11 cellular contexts compared by ENCODE assay signal in genomic region chr4:77092832-77093800, GRCh38. TPM values are rescaled to one million over a fixed set of nuclear protein-coding genes. Genes with fewer than 3 reads are reported as not detected.
DNase-seq lines count a peak whose midpoint lies in the region; ATAC-seq and TF ChIP-seq lines count a peak whose summit lies in the region.
"Had no signal": no experiment of that assay in that cellular context is flagged by ENCODE, and none has a peak within 500 bp of the region (broad histone marks: within the 10 kb centered on the region; RNA-seq: fewer than 3 reads in every experiment).

No MANE protein-coding gene starts in this region.

- peaks cover 10% of the 10 kb centered on the region for H3K4me1 Mint-ChIP-seq in endodermal cell

- 87 to 90% methylated on average over 2 to 4 of the region's 4 CpGs for WGBS in endodermal cell (ENCODE audit: insufficient coverage in 1 of 2, insufficient read length in 1 of 2), 2 experiments

- H3K9ac ChIP-seq in OCI-LY1 (ENCODE audit: low read length) (no peak overlapping the region), endodermal cell (ENCODE audit: extremely low read depth, low read length, poor library complexity, severe bottlenecking) (no peak overlapping the region)

- H3F3A ChIP-seq in OCI-LY1 (ENCODE audit: insufficient read depth, low read length) = no peaks in the 10 kb centered on the region

- CTCF ChIA-PET in HEK293T (lab: Yijun Ruan, JAX) = interaction anchor here (0.9 to 1.2 kb wide), 2 partner anchors 10 to 110 kb away, joined by 3 to 6 read pairs; no protein-coding TSS in a partner anchor

- H3K9me3 ChIP-seq in OCI-LY1 (ENCODE audit: low read length) (no peaks in the 10 kb centered on the region), osteoblast (ENCODE audit: low read depth, low read length) (no peaks in the 10 kb centered on the region), endodermal cell (ENCODE audit: control insufficient read depth, low read length) (peaks cover 3% of the 10 kb centered on the region)
- H3K9me3 ChIP-seq: SJSA1 had no signal

- H3K27ac ChIP-seq in OCI-LY1 (ENCODE audit: low read depth, low read length, poor library complexity, severe bottlenecking) = peak overlapping the region; percentile 9
- peak overlapping the region; percentile 51 for H3K27ac ChIP-seq in osteoblast (ENCODE audit: low read depth, low read length)
- no peak overlapping the region for H3K27ac ChIP-seq in endodermal cell (ENCODE audit: low read depth, low read length)
- H3K27ac ChIP-seq: cardiac muscle cell, SJSA1 had no signal

- ATAC-seq in GM19328 (IDR thresholded peaks at IDR 0.05; ENCODE audit: unreplicated experiment) = no peak

- DNase-seq in GDM1 (lab: John Stamatoyannopoulos, UW) (peak; percentile 57), dermis blood vessel endothelial cell (peak; percentile 67), osteoblast (ENCODE audit: insufficient read length, low spot score, missing footprints) (peak; percentile 54), endodermal cell (no peak), HEK293T (ENCODE audit: extremely low spot score) (no peak), NCI-H524 (lab: John Stamatoyannopoulos, UW) (no peak)
- DNase-seq: NCI-H146 had no signal

- no peak overlapping the region for H3K27ac Mint-ChIP-seq in endodermal cell

- H3K79me2 ChIP-seq in OCI-LY1 (ENCODE audit: insufficient read depth, low read length) = no peaks in the 10 kb centered on the region
- no peaks in the 10 kb centered on the region for H3K79me2 ChIP-seq in osteoblast (ENCODE audit: insufficient read depth, low read length)

- H3K9me2 ChIP-seq in OCI-LY1 (ENCODE audit: low read depth, low read length) = no peaks in the 10 kb centered on the region

- no peaks in the 10 kb centered on the region for H3K27me3 Mint-ChIP-seq in endodermal cell (ENCODE audit: insufficient read depth)

- no peaks in the 10 kb centered on the region for H3K36me3 Mint-ChIP-seq in endodermal cell (ENCODE audit: low read depth)

- H2AFZ ChIP-seq in OCI-LY1 (ENCODE audit: low read length) (no peak overlapping the region), osteoblast (ENCODE audit: low read length) (peak overlapping the region; percentile 60)

- H3K36me3 ChIP-seq in OCI-LY1 (ENCODE audit: insufficient read depth, low read length) (no peaks in the 10 kb centered on the region), osteoblast (ENCODE audit: insufficient read depth, low read length) (no peaks in the 10 kb centered on the region), endodermal cell (ENCODE audit: control insufficient read depth, insufficient read depth, low read length) (no peaks in the 10 kb centered on the region)
- H3K36me3 ChIP-seq: cardiac muscle cell, SJSA1 had no signal

- no peaks in the 10 kb centered on the region for H3K9me3 Mint-ChIP-seq in endodermal cell

- peaks cover 23% of the 10 kb centered on the region for H3K4me1 ChIP-seq in OCI-LY1 (ENCODE audit: insufficient read depth, low read length, severe bottlenecking)
- peaks cover 10% of the 10 kb centered on the region for H3K4me1 ChIP-seq in osteoblast (ENCODE audit: insufficient read depth, low read length)
- peaks cover 2% of the 10 kb centered on the region for H3K4me1 ChIP-seq in endodermal cell (ENCODE audit: control insufficient read depth, insufficient read depth, low read length)

- POLR2A ChIA-PET in HEK293T (lab: Yijun Ruan, JAX) = interaction anchor here (1.1 kb wide), 1 partner anchor 17 kb away, joined by 5 read pairs; the partner anchor contains the start of gene CCNI

- TF ChIP-seq CTCF in OCI-LY1 (IDR thresholded peaks at IDR 0.05; ENCODE audit: low read length) (no peak), osteoblast (IDR thresholded peaks at IDR 0.05; ENCODE audit: extremely low read depth, low read depth, low read length) (no peak), endodermal cell (conservative IDR thresholded peaks at IDR 0.05) (no peak)

- no peak overlapping the region for H3K4me3 ChIP-seq in OCI-LY1 (ENCODE audit: low read depth, low read length, poor library complexity, severe bottlenecking)
- H3K4me3 ChIP-seq in osteoblast (ENCODE audit: insufficient read depth, low read length) = peak overlapping the region; percentile 28
- no peak overlapping the region for H3K4me3 ChIP-seq in endodermal cell (ENCODE audit: low read length)
- H3K4me3 ChIP-seq: cardiac muscle cell, SJSA1 had no signal

- H4K20me1 ChIP-seq in OCI-LY1 (ENCODE audit: insufficient read depth, low read length) = no peaks in the 10 kb centered on the region
- no peaks in the 10 kb centered on the region for H4K20me1 ChIP-seq in osteoblast (ENCODE audit: insufficient read depth, low read length)

- H3K4me3 Mint-ChIP-seq in endodermal cell = no peak overlapping the region

- H3K4me2 ChIP-seq in OCI-LY1 (ENCODE audit: low read length) (no peak overlapping the region), osteoblast (ENCODE audit: insufficient read depth, low read length) (peak overlapping the region; percentile 46)

- H3K27me3 ChIP-seq in OCI-LY1 (ENCODE audit: insufficient read depth, low read length) (no peaks in the 10 kb centered on the region), osteoblast (ENCODE audit: insufficient read depth, low read length) (no peaks in the 10 kb centered on the region), endodermal cell (ENCODE audit: control insufficient read depth, insufficient read depth, low read length, poor library complexity, severe bottlenecking) (no peaks in the 10 kb centered on the region)
- H3K27me3 ChIP-seq: cardiac muscle cell, SJSA1 had no signal

TF ChIP-seq in HEK293T, 16 proteins besides CTCF, POLR2A, EP300 and RAD21:
- TF ChIP-seq SP1 (IDR thresholded peaks at IDR 0.05) (no peak), L3MBTL2 (conservative IDR thresholded peaks at IDR 0.05) (no peak), FOXK2 (IDR thresholded peaks at IDR 0.05) (no peak), ELF4 (IDR thresholded peaks at IDR 0.05) (no peak), SUZ12 (IDR thresholded peaks at IDR 0.05) (no peak), BHLHE40 (IDR thresholded peaks at IDR 0.05; ENCODE audit: borderline replicate concordance) (no peak), NFRKB (IDR thresholded peaks at IDR 0.05) (no peak), HDGF (IDR thresholded peaks at IDR 0.05; ENCODE audit: borderline replicate concordance) (no peak), ARNT (IDR thresholded peaks at IDR 0.05) (no peak), CTBP1 (IDR thresholded peaks at IDR 0.05; ENCODE audit: borderline replicate concordance) (no peak), ZNF384 (IDR thresholded peaks at IDR 0.05) (no peak), LEF1 (IDR thresholded peaks at IDR 0.05; ENCODE audit: borderline replicate concordance) (no peak), TARDBP (IDR thresholded peaks at IDR 0.05) (no peak)

RNA-seq across cellular contexts. Expression of gene CCNI, which starts 17.3 kb away (rescaled TPM):
- total RNA-seq in dermis blood vessel endothelial cell (94.8 and 164 TPM in 2 replicates), osteoblast (229 and 243 TPM in 2 replicates), endodermal cell (100 to 1,000 TPM; 283 to 302 TPM)
- polyA plus RNA-seq in endodermal cell (2013, experiment 1 of 2) = 351 TPM
- polyA plus RNA-seq in endodermal cell (2013, experiment 2 of 2) = 330 TPM

Comparison
In these comparisons a context has a peak if more than half of its experiments do, and no peak if none do; other contexts are left out.
1. DNase-seq: peak in GDM1 (single experiment), dermis blood vessel endothelial cell (single experiment) and osteoblast (single experiment); none in endodermal cell (single experiment), HEK293T (single experiment) and NCI-H524 (0 of 2).